Comparison of ENCODE assay signal across 1 cellular context in the genomic region with DNA sequence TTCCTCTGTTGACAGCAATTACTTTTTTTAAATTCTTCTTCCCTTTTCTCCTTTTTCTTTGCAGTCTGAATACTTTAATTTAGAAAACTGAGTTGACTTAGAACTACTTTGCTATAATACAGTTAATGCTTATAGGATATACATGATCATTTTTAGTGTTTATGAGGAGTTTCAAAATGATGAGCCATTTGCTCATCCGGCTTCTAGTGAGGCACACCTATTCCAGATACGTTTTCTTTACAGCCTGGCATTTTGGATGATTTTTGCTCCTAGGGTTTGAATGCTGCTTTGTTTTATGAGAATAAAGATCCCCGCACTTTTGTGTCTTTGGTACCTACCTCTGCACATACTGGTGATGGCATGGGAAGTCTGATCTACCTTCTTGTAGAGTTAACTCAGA.
TF ChIP-seq lines count a peak whose summit lies in the region.

No MANE protein-coding gene starts in this region.

TF ChIP-seq in GM12878, 131 proteins besides CTCF, POLR2A, EP300 and RAD21:
- no peak for TF ChIP-seq CUX1 (IDR thresholded peaks at IDR 0.05; ENCODE audit: insufficient replicate concordance, low read depth, low read length)
- no peak for TF ChIP-seq ZNF207 (IDR thresholded peaks at IDR 0.05; ENCODE audit: borderline replicate concordance)
- no peak for TF ChIP-seq ZNF592 (IDR thresholded peaks at IDR 0.05)
- TF ChIP-seq KLF5 (IDR thresholded peaks at IDR 0.05; ENCODE audit: partially characterized antibody), result no peak
- TF ChIP-seq E2F4 (IDR thresholded peaks at IDR 0.05; ENCODE audit: low read depth, low read length), result no peak
